ENCODE assay signal across 19 cellular contexts in the genomic region with DNA sequence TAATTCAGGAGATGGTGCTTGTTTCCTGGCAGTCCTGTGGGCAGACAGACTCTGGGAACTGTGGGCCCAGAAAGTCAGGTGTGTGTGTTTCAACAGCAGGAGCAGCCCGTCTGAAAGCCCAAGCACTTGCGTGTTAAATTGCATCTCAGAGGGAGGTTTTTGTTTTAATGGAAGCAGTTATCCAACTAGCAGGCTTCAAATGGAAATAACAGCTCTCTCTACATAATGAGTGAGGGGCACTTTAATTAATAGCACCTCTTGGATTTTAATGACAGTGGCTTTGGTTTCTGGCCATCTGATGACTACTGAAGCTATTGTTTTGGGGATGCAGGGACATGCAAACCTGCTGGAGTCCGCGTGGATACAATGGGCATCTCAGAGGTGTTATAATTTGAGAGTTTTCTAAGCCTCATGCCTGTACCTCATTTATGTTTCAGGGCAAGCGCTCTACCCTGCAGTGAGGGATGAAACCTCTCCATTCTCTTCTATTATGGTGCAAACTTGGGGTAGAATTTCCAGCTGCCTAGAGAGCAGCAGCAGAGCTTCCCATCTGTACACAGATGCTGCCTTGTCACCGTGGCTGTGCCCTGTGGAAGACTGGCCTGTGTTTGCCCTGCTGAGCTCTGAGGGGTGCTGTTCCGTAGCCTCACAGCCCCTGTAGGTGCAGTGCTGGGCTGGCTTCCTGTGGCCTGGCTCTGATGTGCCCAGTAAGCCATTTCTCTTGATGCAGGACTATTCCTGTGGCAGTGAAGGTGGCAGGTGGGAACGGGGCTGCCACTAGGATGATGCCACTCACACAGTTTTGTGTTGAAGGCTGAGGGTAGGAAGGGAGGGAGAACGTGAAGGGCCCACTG.
A peak's percentile ranks its signal among the peaks of the same experiment; 100 is the strongest.
DNase-seq lines count a peak whose midpoint lies in the region; ATAC-seq and TF ChIP-seq lines count a peak whose summit lies in the region.
"Had no signal": no experiment of that assay in that cellular context is flagged by ENCODE, and none has a peak within 500 bp of the region (broad histone marks: within the 10 kb centered on the region; RNA-seq: fewer than 3 reads in every experiment).

No MANE protein-coding gene starts in this region.

- H2BK20ac ChIP-seq in H9 (ENCODE audit: low read depth, low read length, poor library complexity, severe bottlenecking): no peak overlapping the region

- H3K27me3 ChIP-seq in H9 (ENCODE audit: insufficient read depth, low read length): no peaks in the 10 kb centered on the region
- peaks cover 11% of the 10 kb centered on the region for H3K27me3 ChIP-seq in NT2/D1 (ENCODE audit: insufficient read depth, insufficient read length)
- H3K27me3 ChIP-seq: tibial nerve had no signal

- no peak overlapping the region for H2AFZ ChIP-seq in H9 (ENCODE audit: low read length)

- H3K4me2 ChIP-seq in H9 (ENCODE audit: insufficient read depth, insufficient read length, low read length): no peak overlapping the region

- H4K20me1 ChIP-seq in H9 (ENCODE audit: control insufficient read depth, insufficient read depth, insufficient read length): no peaks in the 10 kb centered on the region

- peak overlapping the region; percentile 97 to 99 (median 98) for H3K27ac Mint-ChIP-seq in H9
- H3K27ac Mint-ChIP-seq: activated CD4-positive, alpha-beta T cell treated with anti-CD3 and anti-CD28 coated beads, Interleukin-2, amount 10 ng/mL, durations not matched to agents 24 days and 14 days; activated naive CD4-positive, alpha-beta T cell treated with anti-CD3 and anti-CD28 coated beads, Interleukin-2, amount 50 U/mL, for 24 hours; progenitor cell of endocrine pancreas; T-helper 2 cell treated with Interferon-gamma antibody and Interleukin-4, amounts not matched to agents 5 μg/mL and 100 μg/mL, for 36 hours had no signal

- no peak overlapping the region for H3K56ac ChIP-seq in H9 (ENCODE audit: insufficient read length, low read depth, low read length)

- no peaks in the 10 kb centered on the region for H3K23me2 ChIP-seq in H9 (ENCODE audit: insufficient read length, low read depth, low read length, poor library complexity, severe bottlenecking)

- H3K4me1 ChIP-seq in H9 (ENCODE audit: insufficient read depth, low read length) (peaks cover 8% of the 10 kb centered on the region; the same call in 1 of the 2 replicates), NT2/D1 (ENCODE audit: insufficient read depth, insufficient read length) (no peaks in the 10 kb centered on the region)
- H3K4me1 ChIP-seq: stomach, tibial nerve had no signal

- no peaks in the 10 kb centered on the region for H3K79me1 ChIP-seq in H9 (ENCODE audit: insufficient read depth, low read depth, low read length, poor library complexity, severe bottlenecking)

- no peak for TF ChIP-seq CTCF in H9 (conservative IDR thresholded peaks at IDR 0.05)

- H4K8ac ChIP-seq in H9 (replicated peaks; ENCODE audit: insufficient read length, low read depth, low read length): no peak overlapping the region

- peaks cover 50 to 54% of the 10 kb centered on the region in 2 experiments for H3K4me1 Mint-ChIP-seq in H9
- H3K4me1 Mint-ChIP-seq: activated naive CD4-positive, alpha-beta T cell treated with anti-CD3 and anti-CD28 coated beads, Interleukin-2, amount 50 U/mL, for 24 hours had no signal

- H3K4me3 Mint-ChIP-seq in H9: peak overlapping the region in 1 of 2 experiments; percentile 61; a peak in 2 of 5 replicates
- H3K4me3 Mint-ChIP-seq: activated CD4-positive, alpha-beta T cell treated with anti-CD3 and anti-CD28 coated beads, Interleukin-2, amount 10 ng/mL, durations not matched to agents 24 days and 14 days; activated naive CD4-positive, alpha-beta T cell treated with anti-CD3 and anti-CD28 coated beads, Interleukin-2, amount 50 U/mL, for 24 hours; T-helper 2 cell treated with Interferon-gamma antibody and Interleukin-4, amounts not matched to agents 5 μg/mL and 100 μg/mL, for 36 hours had no signal

- no peak overlapping the region for H2BK120ac ChIP-seq in H9 (ENCODE audit: low read depth, low read length, poor library complexity, severe bottlenecking)

- H3K9me3 Mint-ChIP-seq in H9: no peaks in the 10 kb centered on the region
- H3K9me3 Mint-ChIP-seq: activated CD4-positive, alpha-beta T cell treated with anti-CD3 and anti-CD28 coated beads, Interleukin-2, amount 10 ng/mL, durations not matched to agents 24 days and 14 days; activated naive CD4-positive, alpha-beta T cell treated with anti-CD3 and anti-CD28 coated beads, Interleukin-2, amount 50 U/mL, for 24 hours; T-helper 2 cell treated with Interferon-gamma antibody and Interleukin-4, amounts not matched to agents 5 μg/mL and 100 μg/mL, for 36 hours had no signal

- H3K79me2 ChIP-seq in H9 (ENCODE audit: insufficient read depth, low read length): no peaks in the 10 kb centered on the region

- no peak overlapping the region for H2BK5ac ChIP-seq in H9 (ENCODE audit: insufficient read length, low read length)

- no peak overlapping the region for H2AK5ac ChIP-seq in H9 (ENCODE audit: insufficient read length, low read length)

- no peak overlapping the region for H3K14ac ChIP-seq in H9 (ENCODE audit: insufficient read depth, low read length)

- no peaks in the 10 kb centered on the region; the same call in none of the 2 replicates for H3K27me3 Mint-ChIP-seq in H9 (ENCODE audit: low read depth)
- H3K27me3 Mint-ChIP-seq: activated CD4-positive, alpha-beta T cell treated with anti-CD3 and anti-CD28 coated beads, Interleukin-2, amount 10 ng/mL, durations not matched to agents 24 days and 14 days had no signal

- H4K5ac ChIP-seq in H9 (ENCODE audit: insufficient read length, low read depth, low read length): no peak overlapping the region

- no peaks in the 10 kb centered on the region for H3K36me3 ChIP-seq in NT2/D1 (ENCODE audit: insufficient read depth, insufficient read length, low read length)
- H3K36me3 ChIP-seq: neutrophil, stomach, tibial nerve had no signal

- H3T11ph ChIP-seq in H9 (ENCODE audit: low read length): no peak overlapping the region

- no peaks in the 10 kb centered on the region; a peak in 2 of 7 replicates for H3K36me3 Mint-ChIP-seq in H9 (ENCODE audit: insufficient read depth in 1 of 3, low read depth in 3 of 3)
- H3K36me3 Mint-ChIP-seq: activated naive CD4-positive, alpha-beta T cell treated with anti-CD3 and anti-CD28 coated beads, Interleukin-2, amount 50 U/mL, for 24 hours had no signal

- H3K9me3 ChIP-seq in H9 (ENCODE audit: control insufficient read depth, low read depth, low read length) (no peaks in the 10 kb centered on the region), NT2/D1 (ENCODE audit: insufficient read depth, low read length) (no peaks in the 10 kb centered on the region)
- H3K9me3 ChIP-seq: neutrophil, stomach, tibial nerve had no signal

- DNase-seq in H9: peak; percentile 59
- peak; percentile 79 for DNase-seq in NCI-H1436 (lab: John Stamatoyannopoulos, UW)
- peak; percentile 64 for DNase-seq in NT2/D1 (ENCODE audit: low read depth, low spot score)
- peak; percentile 31 for DNase-seq in iPS-NIHi7 (ENCODE audit: extremely low spot score)
- no peak for DNase-seq in activated CD4-positive, alpha-beta T cell treated with anti-CD3 and anti-CD28 coated beads, Interleukin-2, amount 50 U/mL, for 48 hours
- no peak for DNase-seq in effector CD8-positive, alpha-beta T cell (lab: John Stamatoyannopoulos, UW)
- DNase-seq: activated CD4-positive, alpha-beta T cell treated with anti-CD3 and anti-CD28 coated beads, Interleukin-2, amount 10 ng/mL, durations not matched to agents 24 days and 14 days; cortex of kidney; Kasumi-1; left colon; NCI-H774; stomach had no signal

- WGBS in H9 (ENCODE audit: extremely low coverage, insufficient read length, low lambda C conversion rate): no CpG with 5 or more reads among the region's 9 CpGs

- no peak overlapping the region for H4K91ac ChIP-seq in H9 (ENCODE audit: insufficient read length, low read depth, low read length)

- H3K4ac ChIP-seq in H9 (ENCODE audit: low read depth, low read length): no peak overlapping the region

- no peak for ATAC-seq in GM21515 (IDR thresholded peaks at IDR 0.05; ENCODE audit: unreplicated experiment)
- ATAC-seq: left colon, sciatic nerve had no signal

- H3K23ac ChIP-seq in H9 (ENCODE audit: insufficient read length, low read depth, low read length): no peak overlapping the region

- H3K27ac ChIP-seq in H9 (ENCODE audit: insufficient read length, low read depth, low read length): no peak overlapping the region
- H3K27ac ChIP-seq: neutrophil, stomach, tibial nerve had no signal

- H3K18ac ChIP-seq in H9 (ENCODE audit: insufficient read length, low read depth, low read length): no peak overlapping the region

- no peak overlapping the region for H3K4me3 ChIP-seq in NT2/D1 (ENCODE audit: insufficient read length, low read depth)
- H3K4me3 ChIP-seq: stomach, tibial nerve had no signal

- H3K9ac ChIP-seq in H9 (ENCODE audit: extremely low read depth, insufficient read length, low read length): no peak overlapping the region
- no peak overlapping the region for H3K9ac ChIP-seq in NT2/D1 (ENCODE audit: insufficient read length, low read depth)

- no peak overlapping the region for H2BK12ac ChIP-seq in H9 (ENCODE audit: insufficient read length, low read depth, low read length)

- no peak overlapping the region for H2BK15ac ChIP-seq in H9 (ENCODE audit: low read depth, low read length)

Comparison
In these comparisons a context has a peak if more than half of its experiments do, and no peak if none do; other contexts are left out.
1. DNase-seq: peak in H9 (single experiment), NCI-H1436 (single experiment), NT2/D1 (single experiment) and iPS-NIHi7 (single experiment); none in activated CD4-positive, alpha-beta T cell treated with anti-CD3 and anti-CD28 coated beads, Interleukin-2, amount 50 U/mL, for 48 hours (0 of 2) and effector CD8-positive, alpha-beta T cell (single experiment).